In genomic region chr15:57533062-57533735, GRCh38 we compare ENCODE assay signal across 16 cellular contexts. TPM values are rescaled to one million over a fixed set of nuclear protein-coding genes. Genes with fewer than 3 reads are reported as not detected.
"Had no signal": no experiment of that assay in that cellular context is flagged by ENCODE, and none has a peak within 500 bp of the region (broad histone marks: within the 10 kb centered on the region; RNA-seq: fewer than 3 reads in every experiment).

No MANE protein-coding gene starts in this region.

- H3K27me3 ChIP-seq: gastroesophageal sphincter, suprapubic skin, upper lobe of right lung had no signal

- ATAC-seq: activated CD4-positive, alpha-beta T cell treated with anti-CD3 and anti-CD28 coated beads for 36 hours; activated T-cell treated with anti-CD3 and anti-CD28 coated beads, Interleukin-2, amount 50 U/mL, for 72 hours; effector memory CD8-positive, alpha-beta T cell; gastroesophageal sphincter; T-cell; upper lobe of right lung had no signal

- H3K27ac ChIP-seq: suprapubic skin, VCaP had no signal

- H3K4me1 ChIP-seq: upper lobe of right lung had no signal

- DNase-seq: activated CD4-positive, alpha-beta memory T cell treated with anti-CD3 and anti-CD28 coated beads, Interleukin-2, amount 10 ng/mL, durations not matched to agents 7 days and 5 days; activated CD4-positive, alpha-beta T cell treated with anti-CD3 and anti-CD28 coated beads for 36 hours; activated CD8-positive, alpha-beta memory T cell treated with anti-CD3 and anti-CD28 coated beads, Interleukin-2, amount 50 U/mL, for 4 hours; activated naive CD8-positive, alpha-beta T cell treated with anti-CD3 and anti-CD28 coated beads, Interleukin-2, amount 10 ng/mL, durations not matched to agents 7 days and 5 days; activated T-cell treated with anti-CD3 and anti-CD28 coated beads, Interleukin-2, amount 50 U/mL, for 72 hours; central memory CD4-positive, alpha-beta T cell; cortex of kidney; effector memory CD8-positive, alpha-beta T cell; stimulated activated CD4-positive, alpha-beta T cell treated with anti-CD3 and anti-CD28 coated beads, Interleukin-12 subunit alpha, Interleukin-12 subunit beta, amount 100 ng/mL, for 4 hours; stimulated activated naive CD4-positive, alpha-beta T cell treated with Interleukin-2 at 50 U/mL for 16 hours; T-cell; T1000; upper lobe of right lung had no signal

- H3K36me3 ChIP-seq: upper lobe of right lung had no signal

- H3K9me3 ChIP-seq: gastroesophageal sphincter, suprapubic skin, upper lobe of right lung had no signal

- H3K4me3 ChIP-seq: gastroesophageal sphincter, suprapubic skin, upper lobe of right lung had no signal

RNA-seq across cellular contexts. Expression of gene MYZAP, which starts 58.5 kb away (rescaled TPM):
- total RNA-seq: activated naive CD8-positive, alpha-beta T cell treated with anti-CD3 and anti-CD28 coated beads, Interleukin-2, amount 10 ng/mL, durations not matched to agents 7 days and 5 days had no signal
